1 cellular context compared by ENCODE assay signal in the genomic region with DNA sequence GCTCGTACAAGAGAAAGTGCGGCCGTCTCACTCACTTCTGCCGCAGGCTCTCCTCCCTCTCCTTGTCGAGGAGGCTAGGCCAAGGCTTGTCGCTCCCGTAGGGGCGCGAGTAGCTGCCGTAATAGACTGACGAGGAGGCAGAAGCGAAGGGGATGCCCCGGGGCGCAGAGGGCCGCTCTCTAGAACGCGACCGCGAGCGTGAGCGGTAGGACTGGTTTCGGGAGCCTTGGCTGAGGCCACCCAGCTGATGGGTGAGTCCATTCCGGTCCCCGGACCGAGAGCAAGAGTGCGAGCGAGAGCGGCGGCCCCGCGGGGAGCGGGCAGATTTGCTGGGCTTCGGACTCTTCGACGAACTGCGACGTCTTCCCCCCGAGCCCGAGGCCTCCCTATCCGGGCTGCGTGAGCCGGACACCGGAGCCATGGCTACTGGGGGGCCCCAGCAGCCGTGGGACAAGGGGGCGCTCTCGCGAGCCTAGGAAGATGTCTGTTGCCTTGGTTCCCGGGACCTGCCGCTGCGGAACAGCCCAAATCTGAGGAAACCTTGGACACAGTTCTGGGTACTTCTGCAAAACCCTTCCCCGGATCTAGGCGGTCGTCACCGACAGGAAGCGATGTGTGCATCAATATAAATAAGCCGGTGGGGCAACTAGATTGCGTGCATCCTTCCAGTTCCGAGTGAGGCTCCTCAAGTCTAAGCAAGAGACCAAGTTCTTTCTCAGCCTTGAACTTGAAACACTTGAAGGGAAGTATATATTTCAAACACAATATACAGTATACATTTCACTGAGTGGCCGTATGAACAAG.
TF ChIP-seq lines count a peak whose summit lies in the region.

NKAP (minus strand) TSS at position 567 of the 804 bp plus-strand sequence; CDS start at position 421, 146 bp downstream.

TF ChIP-seq in HepG2, 621 proteins besides CTCF, POLR2A, EP300 and RAD21 (continued from another document and continues in another):
- TF ChIP-seq, protein P1, sequence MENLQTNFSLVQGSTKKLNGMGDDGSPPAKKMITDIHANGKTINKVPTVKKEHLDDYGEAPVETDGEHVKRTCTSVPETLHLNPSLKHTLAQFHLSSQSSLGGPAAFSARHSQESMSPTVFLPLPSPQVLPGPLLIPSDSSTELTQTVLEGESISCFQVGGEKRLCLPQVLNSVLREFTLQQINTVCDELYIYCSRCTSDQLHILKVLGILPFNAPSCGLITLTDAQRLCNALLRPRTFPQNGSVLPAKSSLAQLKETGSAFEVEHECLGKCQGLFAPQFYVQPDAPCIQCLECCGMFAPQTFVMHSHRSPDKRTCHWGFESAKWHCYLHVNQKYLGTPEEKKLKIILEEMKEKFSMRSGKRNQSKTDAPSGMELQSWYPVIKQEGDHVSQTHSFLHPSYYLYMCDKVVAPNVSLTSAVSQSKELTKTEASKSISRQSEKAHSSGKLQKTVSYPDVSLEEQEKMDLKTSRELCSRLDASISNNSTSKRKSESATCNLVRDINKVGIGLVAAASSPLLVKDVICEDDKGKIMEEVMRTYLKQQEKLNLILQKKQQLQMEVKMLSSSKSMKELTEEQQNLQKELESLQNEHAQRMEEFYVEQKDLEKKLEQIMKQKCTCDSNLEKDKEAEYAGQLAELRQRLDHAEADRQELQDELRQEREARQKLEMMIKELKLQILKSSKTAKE (CRISPR knock-in tag; IDR thresholded peaks at IDR 0.05; ENCODE audit: borderline replicate concordance), result no peak
- TF ChIP-seq ZNF354B (CRISPR knock-in tag; IDR thresholded peaks at IDR 0.05) (no peak), ZNF138 (CRISPR knock-in tag; IDR thresholded peaks at IDR 0.05; ENCODE audit: low read depth) (no peak), ZNF20 (CRISPR knock-in tag; IDR thresholded peaks at IDR 0.05) (no peak), ZNF704 (CRISPR knock-in tag; IDR thresholded peaks at IDR 0.05; ENCODE audit: borderline replicate concordance) (no peak), THYN1 (CRISPR knock-in tag; IDR thresholded peaks at IDR 0.05; ENCODE audit: borderline replicate concordance, low read depth) (no peak), FOXA1 (IDR thresholded peaks at IDR 0.05) (peak; percentile 45; the same call in 1 of the 2 replicates), FOXA1 (CRISPR knock-in tag; IDR thresholded peaks at IDR 0.05) (peak; percentile 95), GATA4 (IDR thresholded peaks at IDR 0.05; ENCODE audit: borderline replicate concordance, low read depth) (no peak), ZNF230 (CRISPR knock-in tag; IDR thresholded peaks at IDR 0.05) (no peak), MLX (CRISPR knock-in tag; IDR thresholded peaks at IDR 0.05) (no peak; the same call in 1 of the 2 replicates), ATF1 (CRISPR knock-in tag; IDR thresholded peaks at IDR 0.05) (peak; percentile 70), FIP1L1 (IDR thresholded peaks at IDR 0.05; ENCODE audit: borderline replicate concordance, insufficient read depth, low read depth, low read length) (no peak), NCOA1 (CRISPR knock-in tag; IDR thresholded peaks at IDR 0.05) (no peak), RNF219 (CRISPR knock-in tag; IDR thresholded peaks at IDR 0.05) (no peak), SP5 (CRISPR knock-in tag; IDR thresholded peaks at IDR 0.05; ENCODE audit: borderline replicate concordance, low read depth) (no peak), ZNF549 (CRISPR knock-in tag; IDR thresholded peaks at IDR 0.05) (no peak), EHMT2 (IDR thresholded peaks at IDR 0.05; ENCODE audit: borderline replicate concordance, low read depth, low read length) (peak; percentile 86; the same call in 1 of the 2 replicates), ZNF232 (CRISPR knock-in tag; IDR thresholded peaks at IDR 0.05; ENCODE audit: borderline replicate concordance) (0 out of 2 replicates have a peak, but pooled peaks have one; percentile 57), TBX2 (CRISPR knock-in tag; IDR thresholded peaks at IDR 0.05; ENCODE audit: borderline replicate concordance) (peak; percentile 33; the same call in 1 of the 2 replicates), ZKSCAN8 (CRISPR knock-in tag; IDR thresholded peaks at IDR 0.05; ENCODE audit: borderline replicate concordance) (no peak), SIX1 (CRISPR knock-in tag; IDR thresholded peaks at IDR 0.05; ENCODE audit: borderline replicate concordance) (no peak), KDM3A (CRISPR knock-in tag; IDR thresholded peaks at IDR 0.05; ENCODE audit: low read depth) (peak; percentile 35; the same call in 1 of the 2 replicates), ZNF329 (CRISPR knock-in tag; IDR thresholded peaks at IDR 0.05; ENCODE audit: low read depth) (no peak), ZNF34 (CRISPR knock-in tag; IDR thresholded peaks at IDR 0.05; ENCODE audit: borderline replicate concordance) (no peak), PITX1 (CRISPR knock-in tag; IDR thresholded peaks at IDR 0.05) (no peak), ZNF891 (CRISPR knock-in tag; IDR thresholded peaks at IDR 0.05) (0 out of 2 replicates have a peak, but pooled peaks have one; percentile 53), KMT2A (CRISPR knock-in tag; IDR thresholded peaks at IDR 0.05) (peak; percentile 59; the same call in 1 of the 2 replicates), ZNF121 (CRISPR knock-in tag; IDR thresholded peaks at IDR 0.05) (no peak), TCF7 (IDR thresholded peaks at IDR 0.05; ENCODE audit: low read depth) (no peak), PPARG (CRISPR knock-in tag; conservative IDR thresholded peaks at IDR 0.05) (peak; percentile 68), MTF1 (CRISPR knock-in tag; IDR thresholded peaks at IDR 0.05) (no peak), HNRNPL (IDR thresholded peaks at IDR 0.05; ENCODE audit: low read depth, low read length) (no peak), REL (CRISPR knock-in tag; conservative IDR thresholded peaks at IDR 0.05) (no peak), TOE1 (CRISPR knock-in tag; IDR thresholded peaks at IDR 0.05) (no peak), PHF20 (CRISPR knock-in tag; IDR thresholded peaks at IDR 0.05) (peak; percentile 88), XBP1 (CRISPR knock-in tag; IDR thresholded peaks at IDR 0.05) (no peak), SAP130 (CRISPR knock-in tag; IDR thresholded peaks at IDR 0.05; ENCODE audit: low read depth) (peak; percentile 68), TP53 (CRISPR knock-in tag; conservative IDR thresholded peaks at IDR 0.05) (0 out of 2 replicates have a peak, but pooled peaks have one; percentile 56), ELF3 (CRISPR knock-in tag; IDR thresholded peaks at IDR 0.05) (0 out of 2 replicates have a peak, but pooled peaks have one; percentile 21), UBTF (CRISPR knock-in tag; IDR thresholded peaks at IDR 0.05) (peak; percentile 86), JDP2 (CRISPR knock-in tag; IDR thresholded peaks at IDR 0.05; ENCODE audit: borderline replicate concordance) (no peak)
- TF ChIP-seq, protein P2, sequence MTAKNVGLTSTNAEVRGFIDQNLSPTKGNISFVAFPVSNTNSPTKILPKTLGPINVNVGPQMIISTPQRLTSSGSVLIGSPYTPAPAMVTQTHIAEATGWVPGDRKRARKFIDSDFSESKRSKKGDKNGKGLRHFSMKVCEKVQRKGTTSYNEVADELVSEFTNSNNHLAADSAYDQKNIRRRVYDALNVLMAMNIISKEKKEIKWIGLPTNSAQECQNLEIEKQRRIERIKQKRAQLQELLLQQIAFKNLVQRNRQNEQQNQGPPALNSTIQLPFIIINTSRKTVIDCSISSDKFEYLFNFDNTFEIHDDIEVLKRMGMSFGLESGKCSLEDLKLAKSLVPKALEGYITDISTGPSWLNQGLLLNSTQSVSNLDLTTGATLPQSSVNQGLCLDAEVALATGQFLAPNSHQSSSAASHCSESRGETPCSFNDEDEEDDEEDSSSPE (CRISPR knock-in tag; IDR thresholded peaks at IDR 0.05), result 0 out of 2 replicates have a peak, but pooled peaks have one; percentile 21
- TF ChIP-seq, protein P3, sequence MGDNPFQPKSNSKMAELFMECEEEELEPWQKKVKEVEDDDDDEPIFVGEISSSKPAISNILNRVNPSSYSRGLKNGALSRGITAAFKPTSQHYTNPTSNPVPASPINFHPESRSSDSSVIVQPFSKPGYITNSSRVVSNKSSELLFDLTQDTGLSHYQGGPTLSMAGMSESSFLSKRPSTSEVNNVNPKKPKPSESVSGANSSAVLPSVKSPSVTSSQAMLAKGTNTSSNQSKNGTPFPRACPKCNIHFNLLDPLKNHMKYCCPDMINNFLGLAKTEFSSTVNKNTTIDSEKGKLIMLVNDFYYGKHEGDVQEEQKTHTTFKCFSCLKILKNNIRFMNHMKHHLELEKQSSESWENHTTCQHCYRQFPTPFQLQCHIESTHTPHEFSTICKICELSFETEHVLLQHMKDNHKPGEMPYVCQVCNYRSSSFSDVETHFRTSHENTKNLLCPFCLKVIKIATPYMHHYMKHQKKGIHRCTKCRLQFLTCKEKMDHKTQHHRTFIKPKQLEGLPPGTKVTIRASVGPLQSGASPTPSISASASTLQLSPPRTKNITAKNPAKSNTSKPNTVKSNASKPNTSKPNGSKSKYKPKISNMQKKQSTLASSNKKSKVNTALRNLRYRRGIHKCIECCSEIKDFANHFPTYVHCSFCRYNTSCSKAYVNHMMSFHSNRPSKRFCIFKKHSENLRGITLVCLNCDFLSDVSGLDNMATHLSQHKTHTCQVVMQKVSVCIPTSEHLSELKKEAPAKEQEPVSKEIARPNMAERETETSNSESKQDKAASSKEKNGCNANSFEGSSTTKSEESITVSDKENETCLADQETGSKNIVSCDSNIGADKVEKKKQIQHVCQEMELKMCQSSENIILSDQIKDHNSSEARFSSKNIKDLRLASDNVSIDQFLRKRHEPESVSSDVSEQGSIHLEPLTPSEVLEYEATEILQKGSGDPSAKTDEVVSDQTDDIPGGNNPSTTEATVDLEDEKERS (CRISPR knock-in tag; IDR thresholded peaks at IDR 0.05), result no peak
- TF ChIP-seq, protein P4, sequence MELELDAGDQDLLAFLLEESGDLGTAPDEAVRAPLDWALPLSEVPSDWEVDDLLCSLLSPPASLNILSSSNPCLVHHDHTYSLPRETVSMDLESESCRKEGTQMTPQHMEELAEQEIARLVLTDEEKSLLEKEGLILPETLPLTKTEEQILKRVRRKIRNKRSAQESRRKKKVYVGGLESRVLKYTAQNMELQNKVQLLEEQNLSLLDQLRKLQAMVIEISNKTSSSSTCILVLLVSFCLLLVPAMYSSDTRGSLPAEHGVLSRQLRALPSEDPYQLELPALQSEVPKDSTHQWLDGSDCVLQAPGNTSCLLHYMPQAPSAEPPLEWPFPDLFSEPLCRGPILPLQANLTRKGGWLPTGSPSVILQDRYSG (CRISPR knock-in tag; IDR thresholded peaks at IDR 0.05), result no peak
- TF ChIP-seq, protein P5, sequence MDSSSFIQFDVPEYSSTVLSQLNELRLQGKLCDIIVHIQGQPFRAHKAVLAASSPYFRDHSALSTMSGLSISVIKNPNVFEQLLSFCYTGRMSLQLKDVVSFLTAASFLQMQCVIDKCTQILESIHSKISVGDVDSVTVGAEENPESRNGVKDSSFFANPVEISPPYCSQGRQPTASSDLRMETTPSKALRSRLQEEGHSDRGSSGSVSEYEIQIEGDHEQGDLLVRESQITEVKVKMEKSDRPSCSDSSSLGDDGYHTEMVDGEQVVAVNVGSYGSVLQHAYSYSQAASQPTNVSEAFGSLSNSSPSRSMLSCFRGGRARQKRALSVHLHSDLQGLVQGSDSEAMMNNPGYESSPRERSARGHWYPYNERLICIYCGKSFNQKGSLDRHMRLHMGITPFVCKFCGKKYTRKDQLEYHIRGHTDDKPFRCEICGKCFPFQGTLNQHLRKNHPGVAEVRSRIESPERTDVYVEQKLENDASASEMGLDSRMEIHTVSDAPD (CRISPR knock-in tag; IDR thresholded peaks at IDR 0.05), result no peak
- TF ChIP-seq, protein P6, sequence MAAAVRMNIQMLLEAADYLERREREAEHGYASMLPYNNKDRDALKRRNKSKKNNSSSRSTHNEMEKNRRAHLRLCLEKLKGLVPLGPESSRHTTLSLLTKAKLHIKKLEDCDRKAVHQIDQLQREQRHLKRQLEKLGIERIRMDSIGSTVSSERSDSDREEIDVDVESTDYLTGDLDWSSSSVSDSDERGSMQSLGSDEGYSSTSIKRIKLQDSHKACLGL (CRISPR knock-in tag; IDR thresholded peaks at IDR 0.05), result peak; percentile 68; the same call in 1 of the 2 replicates
